Comparison of ENCODE assay signal across 8 cellular contexts in the genomic region with DNA sequence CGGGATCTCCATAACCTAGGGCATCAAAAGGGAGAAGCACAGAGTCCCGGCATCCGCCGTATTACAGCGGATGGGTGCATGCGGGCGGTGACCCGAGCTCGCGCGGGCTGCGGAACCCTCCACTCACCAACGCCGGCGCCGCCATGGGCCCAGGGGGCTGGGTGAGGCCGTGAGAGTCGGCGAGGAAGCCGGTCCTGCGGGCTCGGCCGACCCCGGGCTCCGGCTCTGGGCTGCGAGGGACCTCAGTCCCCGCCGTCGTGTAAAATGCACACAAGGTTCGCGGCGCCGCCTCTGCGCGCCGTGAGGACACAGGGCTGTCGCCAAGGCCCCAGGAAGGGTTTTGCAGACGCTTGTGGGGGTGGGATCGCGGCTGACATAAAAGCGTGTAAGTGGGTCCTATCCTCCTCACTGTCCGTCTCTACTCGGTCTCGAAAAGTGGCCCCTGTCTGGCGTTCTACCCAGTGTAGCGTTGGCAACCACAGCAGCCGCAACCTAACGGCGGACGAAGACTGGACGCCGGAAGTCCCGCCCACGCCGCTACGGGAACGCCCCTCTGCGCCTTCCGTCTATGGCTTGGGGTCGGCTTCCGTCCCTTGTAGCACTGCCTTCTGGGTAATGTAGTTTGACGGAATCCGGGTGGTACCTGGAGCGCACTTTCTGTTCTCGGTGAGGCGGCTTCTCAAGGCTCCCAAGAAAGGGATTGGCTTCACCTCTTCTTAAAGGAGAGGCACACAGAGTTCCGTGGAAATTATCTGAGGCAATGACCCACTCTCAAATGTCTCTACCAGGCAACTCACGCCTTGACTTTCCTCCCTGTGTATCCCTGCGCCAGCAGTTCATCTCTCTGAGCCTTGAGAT. TPM values are rescaled to one million over a fixed set of nuclear protein-coding genes. Genes with fewer than 3 reads are reported as not detected.
A peak's percentile ranks its signal among the peaks of the same experiment; 100 is the strongest.
DNase-seq lines count a peak whose midpoint lies in the region; ATAC-seq and FAIRE-seq lines count a peak whose summit lies in the region.

A gene (minus strand): TSS at position 519 of the 858 bp plus-strand sequence. CDS start 374 bp downstream, at position 145.

- H3K27me3 ChIP-seq in BLaER1 treated with 17β-estradiol and CSF1 and Interleukin-3, amounts not matched to agents 10 nM and 100 nM = no peaks in the 10 kb centered on the region
- no peaks in the 10 kb centered on the region for H3K27me3 ChIP-seq in endocrine pancreas (ENCODE audit: control insufficient read depth, insufficient read depth, low read length)
- H3K27me3 ChIP-seq in mesenchymal stem cell (ENCODE audit: control insufficient read depth in 1 of 2, insufficient read depth in 1 of 2, low read length in 2 of 2) = no peaks in the 10 kb centered on the region

- H3K4me1 ChIP-seq in BLaER1 treated with 17β-estradiol and CSF1 and Interleukin-3, amounts not matched to agents 10 nM and 100 nM = peaks cover 8 to 12% (median 10%) of the 10 kb centered on the region in 10 experiments; a peak in 18 of 20 replicates
- no peaks in the 10 kb centered on the region for H3K4me1 ChIP-seq in endocrine pancreas (ENCODE audit: control insufficient read depth, insufficient read depth, low read length)
- peaks cover 6% of the 10 kb centered on the region for H3K4me1 ChIP-seq in mesenchymal stem cell (ENCODE audit: control insufficient read depth, insufficient read depth, low read depth, low read length)

- no peaks in the 10 kb centered on the region for H4K20me1 ChIP-seq in BLaER1 treated with 17β-estradiol and CSF1 and Interleukin-3, amounts not matched to agents 10 nM and 100 nM

- peaks cover 11 to 37% (median 33%) of the 10 kb centered on the region in 11 experiments; a peak in 21 of 22 replicates for H3K36me3 ChIP-seq in BLaER1 treated with 17β-estradiol and CSF1 and Interleukin-3, amounts not matched to agents 10 nM and 100 nM
- peaks cover 13% of the 10 kb centered on the region for H3K36me3 ChIP-seq in endocrine pancreas (ENCODE audit: control insufficient read depth, insufficient read depth, low read length)
- peaks cover 26 to 29% of the 10 kb centered on the region in 2 experiments for H3K36me3 ChIP-seq in mesenchymal stem cell (ENCODE audit: control insufficient read depth in 1 of 2, insufficient read depth in 2 of 2, low read depth in 1 of 2, low read length in 2 of 2)

- no peak within 1 kb of the TSS for H3K23ac ChIP-seq in mesenchymal stem cell (ENCODE audit: low read length in 2 of 2)

- peaks cover 8 to 86% (median 42%) of the 10 kb centered on the region in 11 experiments; a peak in 20 of 22 replicates for H3K9me3 ChIP-seq in BLaER1 treated with 17β-estradiol and CSF1 and Interleukin-3, amounts not matched to agents 10 nM and 100 nM (replicated peaks in 1 of 11)
- H3K9me3 ChIP-seq in endocrine pancreas (ENCODE audit: control insufficient read depth, low read length) (no peaks in the 10 kb centered on the region), mesenchymal stem cell (ENCODE audit: control insufficient read depth, low read length) (peaks cover 27% of the 10 kb centered on the region)

- no peak within 1 kb of the TSS for H2AK5ac ChIP-seq in mesenchymal stem cell (ENCODE audit: low read length, severe bottlenecking)

- no peak within 1 kb of the TSS for H2BK5ac ChIP-seq in mesenchymal stem cell (ENCODE audit: low read depth, low read length, poor library complexity, severe bottlenecking)

- peak within 1 kb of the TSS; percentile 81 to 85 for H3K18ac ChIP-seq in mesenchymal stem cell (ENCODE audit: low read depth in 1 of 2, low read length in 2 of 2)

- H3K4ac ChIP-seq in mesenchymal stem cell (ENCODE audit: low read depth in 1 of 2, low read length in 2 of 2) = peak within 1 kb of the TSS in 1 of 2 experiments; percentile 92

- peak within 1 kb of the TSS; percentile 91 for H2AFZ ChIP-seq in mesenchymal stem cell (ENCODE audit: low read depth, low read length)

- H3K4me2 ChIP-seq in BLaER1 treated with 17β-estradiol and CSF1 and Interleukin-3, amounts not matched to agents 10 nM and 100 nM = peak within 1 kb of the TSS; percentile 78 to 99 (median 93)
- H3K4me2 ChIP-seq in mesenchymal stem cell (ENCODE audit: low read length, poor library complexity, severe bottlenecking) = peak within 1 kb of the TSS; percentile 91

- DNase-seq in GM19239 (ENCODE audit: insufficient read length, low spot score) = peak; percentile 77
- DNase-seq in NCI-H524 treated with DMSO at 0.1 percent for 48 hours (lab: John Stamatoyannopoulos, UW) = peak; percentile 35
- peak; percentile 94 for DNase-seq in activated CD8-positive, alpha-beta memory T cell treated with anti-CD3 and anti-CD28 coated beads for 24 hours
- peak; percentile 89 for DNase-seq in mesenchymal stem cell
- peak; percentile 77 for DNase-seq in stimulated activated CD8-positive, alpha-beta memory T cell treated with anti-CD3 and anti-CD28 coated beads, Interleukin-12 subunit alpha, Interleukin-12 subunit beta, amount 100 ng/mL, for 24 hours (ENCODE audit: extremely low read depth)

- H4K91ac ChIP-seq in mesenchymal stem cell (ENCODE audit: low read length) = no peak within 1 kb of the TSS

- H3K9ac ChIP-seq in BLaER1 treated with 17β-estradiol and CSF1 and Interleukin-3, amounts not matched to agents 10 nM and 100 nM = peak within 1 kb of the TSS; percentile 80 to 88 (median 82)
- H3K9ac ChIP-seq in endocrine pancreas (ENCODE audit: control insufficient read depth, insufficient read depth, low read length) = peak within 1 kb of the TSS; percentile 92
- peak within 1 kb of the TSS; percentile 95 for H3K9ac ChIP-seq in mesenchymal stem cell (ENCODE audit: low read length)

- peak within 1 kb of the TSS in 1 of 2 experiments; percentile 92 for H3K14ac ChIP-seq in mesenchymal stem cell (ENCODE audit: low read length in 2 of 2)

- no peak within 1 kb of the TSS for H2BK120ac ChIP-seq in mesenchymal stem cell (ENCODE audit: low read depth, low read length)

- FAIRE-seq in GM19239 (lab: Jason Lieb, UNC) = peak; percentile 97

- ATAC-seq in HG03442 (IDR thresholded peaks at IDR 0.05; ENCODE audit: unreplicated experiment) = peak; percentile 97

- H3K79me1 ChIP-seq in mesenchymal stem cell (replicated peaks; ENCODE audit: low read length, poor library complexity, severe bottlenecking) = peaks cover 25% of the 10 kb centered on the region

- H2BK12ac ChIP-seq in mesenchymal stem cell (ENCODE audit: low read length in 2 of 2) = no peak within 1 kb of the TSS

- peak within 1 kb of the TSS; percentile 65 to 95 (median 85) for H3K4me3 ChIP-seq in BLaER1 treated with 17β-estradiol and CSF1 and Interleukin-3, amounts not matched to agents 10 nM and 100 nM
- peak within 1 kb of the TSS; percentile 62 for H3K4me3 ChIP-seq in endocrine pancreas (ENCODE audit: control insufficient read depth, insufficient read depth, low read length)
- H3K4me3 ChIP-seq in mesenchymal stem cell (ENCODE audit: insufficient read depth in 1 of 2, low read depth in 1 of 2, low read length in 2 of 2) = peak within 1 kb of the TSS; percentile 90

- WGBS in mesenchymal stem cell = under 1% methylated on average over 55 of the region's 69 CpGs

- H4K8ac ChIP-seq in mesenchymal stem cell (ENCODE audit: low read length) = peak within 1 kb of the TSS; percentile 59

- H3K27ac ChIP-seq in BLaER1 treated with 17β-estradiol and CSF1 and Interleukin-3, amounts not matched to agents 10 nM and 100 nM = peak within 1 kb of the TSS; percentile 56 to 82 (median 77); a peak in 21 of 22 replicates
- H3K27ac ChIP-seq in mesenchymal stem cell (ENCODE audit: low read length, poor library complexity, severe bottlenecking) = peak within 1 kb of the TSS; percentile 55

- no peak within 1 kb of the TSS for H2BK15ac ChIP-seq in mesenchymal stem cell (ENCODE audit: low read depth, poor library complexity, severe bottlenecking)

RNA-seq across cellular contexts. Expression of the gene that starts here (rescaled TPM):
- polyA plus RNA-seq in mesenchymal stem cell (2013, experiment 1 of 2) = 4.4 TPM
- 4.5 TPM for polyA plus RNA-seq in mesenchymal stem cell (2013, experiment 2 of 2)

Comparison
In these comparisons a context has a peak if more than half of its experiments do, and no peak if none do; other contexts are left out.
1. Peak in every context shown above with its lines: DNase-seq, ATAC-seq, H3K4me3 ChIP-seq and H3K27ac ChIP-seq.
2. DNase-seq: peak in every context shown above with its lines; median percentile 94 in activated CD8-positive, alpha-beta memory T cell treated with anti-CD3 and anti-CD28 coated beads for 24 hours; 89 in mesenchymal stem cell; 77 in GM19239; 77 in stimulated activated CD8-positive, alpha-beta memory T cell treated with anti-CD3 and anti-CD28 coated beads, Interleukin-12 subunit alpha, Interleukin-12 subunit beta, amount 100 ng/mL, for 24 hours; 35 in NCI-H524 treated with DMSO at 0.1 percent for 48 hours.